8 cellular contexts compared by ENCODE assay signal in genomic region chr17:58084317-58084981, GRCh38. TPM values are rescaled to one million over a fixed set of nuclear protein-coding genes. Genes with fewer than 3 reads are reported as not detected.
DNase-seq lines count a peak whose midpoint lies in the region; ATAC-seq, FAIRE-seq and TF ChIP-seq lines count a peak whose summit lies in the region.

No MANE protein-coding gene starts in this region.

- TF ChIP-seq CTCF in astrocyte of the cerebellum (IDR thresholded peaks at IDR 0.05; ENCODE audit: low read depth, low read length, missing control alignments) = peak; percentile 13

- no peaks in the 10 kb centered on the region for H3K9me3 ChIP-seq in HUES48 (ENCODE audit: control insufficient read depth, insufficient read depth, low read length)
- no peaks in the 10 kb centered on the region for H3K9me3 ChIP-seq in iPS-18a (ENCODE audit: control insufficient read depth, low read depth, low read length)
- no peaks in the 10 kb centered on the region for H3K9me3 ChIP-seq in small intestine (ENCODE audit: control insufficient read depth, low read depth)

- no peak overlapping the region for H3K27ac ChIP-seq in HUES48 (ENCODE audit: low read depth, low read length)
- H3K27ac ChIP-seq in iPS-18a (ENCODE audit: low read length) = no peak overlapping the region
- H3K27ac ChIP-seq in small intestine (ENCODE audit: low read depth in 1 of 2, low read length in 1 of 2) = peak overlapping the region; percentile 93 to 97

- H3K27me3 ChIP-seq in HUES48 (ENCODE audit: control insufficient read depth, insufficient read depth, low read length) = no peaks in the 10 kb centered on the region
- no peaks in the 10 kb centered on the region for H3K27me3 ChIP-seq in iPS-18a (ENCODE audit: control insufficient read depth, insufficient read depth, low read length)
- H3K27me3 ChIP-seq in small intestine (ENCODE audit: control insufficient read depth in 2 of 2, insufficient read depth in 2 of 2, low read length in 2 of 2) = no peaks in the 10 kb centered on the region

- 0 to 2% (median 0%) methylated on average over 7 of the region's 7 CpGs for WGBS in small intestine, 3 donors

- H3K9ac ChIP-seq in HUES48 (ENCODE audit: low read depth, low read length) (peak overlapping the region; percentile 53), iPS-18a (ENCODE audit: low read length) (peak overlapping the region; percentile 71)

- peaks cover 45% of the 10 kb centered on the region for H3K36me3 ChIP-seq in HUES48 (ENCODE audit: control insufficient read depth, insufficient read depth, low read length)
- peaks cover 43% of the 10 kb centered on the region for H3K36me3 ChIP-seq in iPS-18a (ENCODE audit: control insufficient read depth, low read depth, low read length)
- H3K36me3 ChIP-seq in small intestine (ENCODE audit: control insufficient read depth in 2 of 2, insufficient read depth in 2 of 2, low read length in 2 of 2) = peaks cover 2 to 12% of the 10 kb centered on the region in 2 donors

- H3K4me3 ChIP-seq in HUES48 (ENCODE audit: low read depth, low read length) (peak overlapping the region; percentile 94), astrocyte of the cerebellum (ENCODE audit: low read depth, low read length) (peak overlapping the region; percentile 56), iPS-18a (ENCODE audit: low read length) (peak overlapping the region; percentile 83), small intestine (ENCODE audit: low read depth in 1 of 2, low read length in 2 of 2) (peak overlapping the region; percentile 96 to 97)

- FAIRE-seq in small intestine (lab: Jason Lieb, UNC) = no peak

- in situ Hi-C loops in SK-MEL-5 (cut with HindIII; ENCODE audit: low pct_unique_long_range_greater_than_20kb, low sequenced_read_pairs) = no loop called here
- in situ Hi-C loops in astrocyte of the cerebellum (cut with HindIII; ENCODE audit: low sequenced_read_pairs) = no loop called here

- no peak for ATAC-seq in HG03442 (IDR thresholded peaks at IDR 0.05; ENCODE audit: unreplicated experiment)
- no peak for ATAC-seq in HG02588 (IDR thresholded peaks at IDR 0.05; ENCODE audit: unreplicated experiment)

- DNase-seq in DMS79 treated with DMSO at 0.1 percent for 48 hours (lab: John Stamatoyannopoulos, UW) (peak; percentile 3), SK-MEL-5 (ENCODE audit: low read depth, low spot score) (peak; percentile 61), astrocyte of the cerebellum (ENCODE audit: low read depth) (no peak), small intestine (peak; percentile 79)

- H3K4me1 ChIP-seq in HUES48 (ENCODE audit: control insufficient read depth, insufficient read depth, low read length) (peaks cover 22% of the 10 kb centered on the region), iPS-18a (ENCODE audit: control insufficient read depth, low read depth, low read length) (peaks cover 24% of the 10 kb centered on the region), small intestine (ENCODE audit: control insufficient read depth in 2 of 2, insufficient read depth in 1 of 2, low read depth in 1 of 2, low read length in 1 of 2) (peaks cover 0 to 9% of the 10 kb centered on the region in 2 donors)

RNA-seq across cellular contexts. Expression of gene DYNLL2, which starts 1.2 kb away (rescaled TPM):
- total RNA-seq in SK-MEL-5 (2014; rRNA removed; shearing (Covaris generic)) = 8.8 and 9.8 TPM in 2 replicates
- 27.6 and 32.6 TPM in 2 replicates for polyA plus RNA-seq in SK-MEL-5 (2015; cell fraction: cytosol; rRNA removed)
- polyA plus RNA-seq in SK-MEL-5 (2015; cell fraction: nucleus; rRNA removed) = 9.4 and 14.2 TPM in 2 replicates
- polyA plus RNA-seq in small intestine = 10 to 100 TPM; 18.9 to 40.8 (median 24.6) TPM

Comparison
In these comparisons a context has a peak if more than half of its experiments do, and no peak if none do; other contexts are left out.
1. H3K27ac ChIP-seq: peak in small intestine (2 of 2); none in HUES48 (single experiment) and iPS-18a (single experiment).
2. Peak in every context shown above with its lines, with median percentiles within 50 percentile points of each other: H3K4me3 ChIP-seq.